ENCODE assay signal across 2 cellular contexts in genomic region chrX:72274526-72274925, GRCh38.
TF ChIP-seq lines count a peak whose summit lies in the region.

No MANE protein-coding gene starts in this region.

TF ChIP-seq in SK-N-SH, 30 proteins besides CTCF, POLR2A, EP300 and RAD21 (continued from another document):
- TF ChIP-seq, protein P1, sequence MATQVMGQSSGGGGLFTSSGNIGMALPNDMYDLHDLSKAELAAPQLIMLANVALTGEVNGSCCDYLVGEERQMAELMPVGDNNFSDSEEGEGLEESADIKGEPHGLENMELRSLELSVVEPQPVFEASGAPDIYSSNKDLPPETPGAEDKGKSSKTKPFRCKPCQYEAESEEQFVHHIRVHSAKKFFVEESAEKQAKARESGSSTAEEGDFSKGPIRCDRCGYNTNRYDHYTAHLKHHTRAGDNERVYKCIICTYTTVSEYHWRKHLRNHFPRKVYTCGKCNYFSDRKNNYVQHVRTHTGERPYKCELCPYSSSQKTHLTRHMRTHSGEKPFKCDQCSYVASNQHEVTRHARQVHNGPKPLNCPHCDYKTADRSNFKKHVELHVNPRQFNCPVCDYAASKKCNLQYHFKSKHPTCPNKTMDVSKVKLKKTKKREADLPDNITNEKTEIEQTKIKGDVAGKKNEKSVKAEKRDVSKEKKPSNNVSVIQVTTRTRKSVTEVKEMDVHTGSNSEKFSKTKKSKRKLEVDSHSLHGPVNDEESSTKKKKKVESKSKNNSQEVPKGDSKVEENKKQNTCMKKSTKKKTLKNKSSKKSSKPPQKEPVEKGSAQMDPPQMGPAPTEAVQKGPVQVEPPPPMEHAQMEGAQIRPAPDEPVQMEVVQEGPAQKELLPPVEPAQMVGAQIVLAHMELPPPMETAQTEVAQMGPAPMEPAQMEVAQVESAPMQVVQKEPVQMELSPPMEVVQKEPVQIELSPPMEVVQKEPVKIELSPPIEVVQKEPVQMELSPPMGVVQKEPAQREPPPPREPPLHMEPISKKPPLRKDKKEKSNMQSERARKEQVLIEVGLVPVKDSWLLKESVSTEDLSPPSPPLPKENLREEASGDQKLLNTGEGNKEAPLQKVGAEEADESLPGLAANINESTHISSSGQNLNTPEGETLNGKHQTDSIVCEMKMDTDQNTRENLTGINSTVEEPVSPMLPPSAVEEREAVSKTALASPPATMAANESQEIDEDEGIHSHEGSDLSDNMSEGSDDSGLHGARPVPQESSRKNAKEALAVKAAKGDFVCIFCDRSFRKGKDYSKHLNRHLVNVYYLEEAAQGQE (IDR thresholded peaks at IDR 0.05; ENCODE audit: low read depth, low read length) = no peak
- TF ChIP-seq SIN3A (IDR thresholded peaks at IDR 0.05; ENCODE audit: borderline replicate concordance, low read depth, low read length) (no peak), FOSL2 (IDR thresholded peaks at IDR 0.05; ENCODE audit: borderline replicate concordance, low read depth) (no peak), MXI1 (IDR thresholded peaks at IDR 0.05; ENCODE audit: low read depth, low read length) (no peak), RXRA (IDR thresholded peaks at IDR 0.05; ENCODE audit: borderline replicate concordance, low read depth) (no peak), FOXM1 (IDR thresholded peaks at IDR 0.05; ENCODE audit: low read depth) (no peak), TEAD4 (IDR thresholded peaks at IDR 0.05; ENCODE audit: borderline replicate concordance, insufficient read depth) (no peak), RFX5 (IDR thresholded peaks at IDR 0.05; ENCODE audit: low read length) (no peak), MAX (IDR thresholded peaks at IDR 0.05; ENCODE audit: low read depth) (no peak), GATA2 (CRISPR knock-in tag; IDR thresholded peaks at IDR 0.05) (no peak), MEF2A (IDR thresholded peaks at IDR 0.05; ENCODE audit: borderline replicate concordance, low read depth) (no peak), YY1 (IDR thresholded peaks at IDR 0.05; ENCODE audit: low read depth) (no peak), POLR2AphosphoS5 (IDR thresholded peaks at IDR 0.05; ENCODE audit: low read depth, low read length) (no peak), USF2 (IDR thresholded peaks at IDR 0.05; ENCODE audit: borderline replicate concordance, low read depth, low read length) (no peak), GABPA (IDR thresholded peaks at IDR 0.05; ENCODE audit: low read depth) (no peak)
- TF ChIP-seq, protein P2, sequence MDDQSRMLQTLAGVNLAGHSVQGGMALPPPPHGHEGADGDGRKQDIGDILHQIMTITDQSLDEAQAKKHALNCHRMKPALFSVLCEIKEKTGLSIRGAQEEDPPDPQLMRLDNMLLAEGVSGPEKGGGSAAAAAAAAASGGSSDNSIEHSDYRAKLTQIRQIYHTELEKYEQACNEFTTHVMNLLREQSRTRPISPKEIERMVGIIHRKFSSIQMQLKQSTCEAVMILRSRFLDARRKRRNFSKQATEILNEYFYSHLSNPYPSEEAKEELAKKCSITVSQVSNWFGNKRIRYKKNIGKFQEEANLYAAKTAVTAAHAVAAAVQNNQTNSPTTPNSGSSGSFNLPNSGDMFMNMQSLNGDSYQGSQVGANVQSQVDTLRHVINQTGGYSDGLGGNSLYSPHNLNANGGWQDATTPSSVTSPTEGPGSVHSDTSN (IDR thresholded peaks at IDR 0.05) = no peak

TF ChIP-seq in SK-N-SH treated with all-trans-retinoic acid at 6 μM for 48 hours, 23 proteins besides CTCF, POLR2A, EP300 and RAD21:
- TF ChIP-seq CREB5 (CRISPR knock-in tag; IDR thresholded peaks at IDR 0.05; ENCODE audit: low read depth) (no peak), ISL1 (CRISPR knock-in tag; IDR thresholded peaks at IDR 0.05) (no peak)
TF ChIP-seq in SK-N-SH treated with all-trans-retinoic acid at 6 μM for 48 hours: peak in this region for 0.
